12 cellular contexts compared by ENCODE assay signal in genomic region chr16:15494231-15494630, GRCh38. TPM values are rescaled to one million over a fixed set of nuclear protein-coding genes. Genes with fewer than 3 reads are reported as not detected.
DNase-seq lines count a peak whose midpoint lies in the region; FAIRE-seq and TF ChIP-seq lines count a peak whose summit lies in the region.
"Had no signal": no experiment of that assay in that cellular context is flagged by ENCODE, and none has a peak within 500 bp of the region (broad histone marks: within the 10 kb centered on the region; RNA-seq: fewer than 3 reads in every experiment).

No MANE protein-coding gene starts in this region.

- H3K4me3 ChIP-seq in choroid plexus epithelial cell (ENCODE audit: low read depth, low read length) (no peak overlapping the region), sigmoid colon (no peak overlapping the region), kidney (ENCODE audit: low read length in 2 of 2) (no peak overlapping the region)

- DNase-seq in NCI-H2171 treated with DMSO at 0.1 percent for 48 hours (lab: John Stamatoyannopoulos, UW) (peak; percentile 16), NCI-H2171 (lab: John Stamatoyannopoulos, UW) (no peak), HT1080 (ENCODE audit: low read depth) (peak; percentile 50), choroid plexus epithelial cell (ENCODE audit: low read depth) (peak; percentile 36), sigmoid colon (no peak), kidney (no peak), NCI-H1436 (lab: John Stamatoyannopoulos, UW) (no peak)
- no peak for DNase-seq in stimulated activated CD4-positive, alpha-beta T cell treated with anti-CD3 and anti-CD28 coated beads, Interleukin-12 subunit alpha, Interleukin-12 subunit beta, amount 100 ng/mL, for 4 hours
- DNase-seq: immature natural killer cell; naive thymus-derived CD4-positive, alpha-beta T cell; NK-92 treated with Interleukin-12 subunit alpha and Interleukin-12 subunit beta, amount 100 ng/mL, for 24 hours had no signal

- H3K4me1 ChIP-seq in sigmoid colon: peaks cover 0 to 26% (median 14%) of the 10 kb centered on the region in 4 donors
- H3K4me1 ChIP-seq in kidney (ENCODE audit: control insufficient read depth in 1 of 2, insufficient read depth in 1 of 2, low read depth in 1 of 2, low read length in 2 of 2): no peaks in the 10 kb centered on the region

- TF ChIP-seq CTCF in choroid plexus epithelial cell (conservative IDR thresholded peaks at IDR 0.05; ENCODE audit: low read depth, low read length) (no peak), sigmoid colon (IDR thresholded peaks at IDR 0.05) (no peak), kidney (IDR thresholded peaks at IDR 0.05; ENCODE audit: borderline replicate concordance, extremely low read depth, insufficient read depth) (no peak)

- no peak for FAIRE-seq in kidney (lab: Jason Lieb, UNC)
- FAIRE-seq: A204.1 had no signal

- TF ChIP-seq POLR2A in sigmoid colon (IDR thresholded peaks at IDR 0.05): no peak

- intact Hi-C loops in sigmoid colon (cut with DNase I) (no loop called here), kidney (cut with DNase I) (no loop called here)

- H3K9me3 ChIP-seq in sigmoid colon (no peaks in the 10 kb centered on the region), kidney (ENCODE audit: control insufficient read depth in 1 of 2, low read length in 2 of 2) (no peaks in the 10 kb centered on the region)

- 80% methylated on average over 4 of the region's 4 CpGs for WGBS in sigmoid colon, 2 donors

- no peak for TF ChIP-seq EP300 in sigmoid colon (IDR thresholded peaks at IDR 0.05)

- no peak overlapping the region for H3K9ac ChIP-seq in kidney (ENCODE audit: low read length in 2 of 2)

- no peaks in the 10 kb centered on the region for H3K27me3 ChIP-seq in sigmoid colon

- H3K36me3 ChIP-seq in sigmoid colon (no peaks in the 10 kb centered on the region), kidney (ENCODE audit: control insufficient read depth in 1 of 2, insufficient read depth in 2 of 2, low read length in 2 of 2) (no peaks in the 10 kb centered on the region)

- H3K27ac ChIP-seq in sigmoid colon (peak overlapping the region in 3 of 4 donors; percentile 44 to 66 (median 62)), kidney (ENCODE audit: low read depth in 2 of 2, low read length in 2 of 2) (no peak overlapping the region)

RNA-seq across cellular contexts. Expression of gene BMERB1, which starts 59.8 kb away (rescaled TPM):
- total RNA-seq in HT1080 (2014; rRNA removed; shearing (Covaris generic)): 5.5 and 10.3 TPM in 2 replicates
- polyA plus RNA-seq in HT1080 (2015; cell fraction: cytosol; rRNA removed): 7.0 and 9.0 TPM in 2 replicates
- 4.1 and 5.6 TPM in 2 replicates for polyA plus RNA-seq in HT1080 (2015; cell fraction: nucleus; rRNA removed)
- total RNA-seq in sigmoid colon (100 to 1,000 TPM in 1 of 4 donors, 10 to 100 TPM in 3; 63.4 to 112 (median 86.3) TPM), kidney (48.8 TPM)
- polyA plus RNA-seq in sigmoid colon (10 to 100 TPM in 2 of 3 donors, 1 to 10 TPM in 1; 3.7 to 26.4 (median 12.6) TPM), kidney (ENCODE audit: insufficient read depth, low read depth, low replicate concordance) (33.4 TPM)

Comparison
In these comparisons a context has a peak if more than half of its experiments do, and no peak if none do; other contexts are left out.
1. DNase-seq: peak in NCI-H2171 treated with DMSO at 0.1 percent for 48 hours (single experiment), HT1080 (single experiment) and choroid plexus epithelial cell (single experiment); none in NCI-H2171 (single experiment), sigmoid colon (single experiment), kidney (single experiment), stimulated activated CD4-positive, alpha-beta T cell treated with anti-CD3 and anti-CD28 coated beads, Interleukin-12 subunit alpha, Interleukin-12 subunit beta, amount 100 ng/mL, for 4 hours (single experiment) and NCI-H1436 (single experiment).
2. H3K27ac ChIP-seq: peak in sigmoid colon (3 of 4); none in kidney (0 of 2).